Comparison of ENCODE assay signal across 6 cellular contexts in genomic region chr1:223809840-223810239, GRCh38. TPM values are rescaled to one million over a fixed set of nuclear protein-coding genes. Genes with fewer than 3 reads are reported as not detected.
DNase-seq lines count a peak whose midpoint lies in the region; FAIRE-seq and TF ChIP-seq lines count a peak whose summit lies in the region.
"Not testable (repeated sequence)": the region's sequence is repeated elsewhere in the genome, so short reads cannot be mapped to it uniquely, and the experiment has no call there.

No MANE protein-coding gene starts in this region.

- H3K4me3 ChIP-seq in brain microvascular endothelial cell (ENCODE audit: low read depth, low read length): not testable (repeated sequence)

- DNase-seq in Calu3: peak; percentile 50
- DNase-seq in H54 (ENCODE audit: insufficient read length, low spot score): not testable (repeated sequence)
- DNase-seq in M059J (ENCODE audit: low read depth): peak; percentile 62
- peak; percentile 15 for DNase-seq in RPMI7951 (ENCODE audit: low read depth)
- DNase-seq in brain microvascular endothelial cell: peak; percentile 49
- peak; percentile 48 for DNase-seq in glomerular visceral epithelial cell (ENCODE audit: extremely low spot score)

- not testable (repeated sequence) for TF ChIP-seq POLR2A in H54 (IDR thresholded peaks at IDR 0.05; ENCODE audit: low read depth, low read length)

- H3K27me3 Mint-ChIP-seq in Calu3 (ENCODE audit: unreplicated experiment): not testable (repeated sequence)

- H3K36me3 Mint-ChIP-seq in Calu3 (ENCODE audit: insufficient read depth, unreplicated experiment): peaks cover 47% of the 10 kb centered on the region

- peak overlapping the region; percentile 43 for H3K27ac Mint-ChIP-seq in Calu3 (ENCODE audit: unreplicated experiment)

- peaks cover 14% of the 10 kb centered on the region for H3K4me1 Mint-ChIP-seq in Calu3 (ENCODE audit: low read depth, unreplicated experiment)

- H3K36me3 ChIP-seq in brain microvascular endothelial cell (replicated peaks): peaks cover 23% of the 10 kb centered on the region

- H3K9me3 Mint-ChIP-seq in Calu3 (ENCODE audit: low read depth, unreplicated experiment): not testable (repeated sequence)

- BruUV-seq in Calu3 (replicated peaks; lab: Mats Ljungman, UMichigan): not testable (repeated sequence)

- CTCF ChIA-PET in Calu3 (lab: Charles Lee): not testable (repeated sequence)

- not testable (repeated sequence) for H3K4me3 Mint-ChIP-seq in Calu3 (ENCODE audit: low read depth, unreplicated experiment)

- in situ Hi-C loops in brain microvascular endothelial cell (cut with HindIII; ENCODE audit: low pct_ligation_motif_present, low sequenced_read_pairs): not testable (repeated sequence)

- not testable (repeated sequence) for H3K27me3 ChIP-seq in brain microvascular endothelial cell (replicated peaks)

- H3K27ac ChIP-seq in brain microvascular endothelial cell: not testable (repeated sequence)

- not testable (repeated sequence) for TF ChIP-seq CTCF in Calu3 (IDR thresholded peaks at IDR 0.05; ENCODE audit: unreplicated experiment); brain microvascular endothelial cell (IDR thresholded peaks at IDR 0.05; ENCODE audit: low read depth, low read length, missing control alignments)

- FAIRE-seq in H54 (lab: Jason Lieb, UNC): peak; percentile 77

- intact Hi-C loops in Calu3 (cut with micrococcal nuclease; ENCODE audit: unreplicated experiment): loop anchor here (5.0 to 10.0 kb wide), 3 partner anchors 37 to 315 kb away; partner anchors contain the start of gene TP53BP2

RNA-seq across cellular contexts. Expression of gene TP53BP2, which starts 35.9 kb away (rescaled TPM):
- total RNA-seq in Calu3 (2022): 59.5 and 66.4 TPM in 2 replicates
- 40.6 and 73.3 TPM in 2 replicates for total RNA-seq in M059J (2014; rRNA removed; shearing (Covaris generic))
- 19.2 and 23.7 TPM in 2 replicates for total RNA-seq in RPMI7951 (2014; rRNA removed; shearing (Covaris generic))
